Comparison of ENCODE assay signal across 8 cellular contexts in the genomic region with DNA sequence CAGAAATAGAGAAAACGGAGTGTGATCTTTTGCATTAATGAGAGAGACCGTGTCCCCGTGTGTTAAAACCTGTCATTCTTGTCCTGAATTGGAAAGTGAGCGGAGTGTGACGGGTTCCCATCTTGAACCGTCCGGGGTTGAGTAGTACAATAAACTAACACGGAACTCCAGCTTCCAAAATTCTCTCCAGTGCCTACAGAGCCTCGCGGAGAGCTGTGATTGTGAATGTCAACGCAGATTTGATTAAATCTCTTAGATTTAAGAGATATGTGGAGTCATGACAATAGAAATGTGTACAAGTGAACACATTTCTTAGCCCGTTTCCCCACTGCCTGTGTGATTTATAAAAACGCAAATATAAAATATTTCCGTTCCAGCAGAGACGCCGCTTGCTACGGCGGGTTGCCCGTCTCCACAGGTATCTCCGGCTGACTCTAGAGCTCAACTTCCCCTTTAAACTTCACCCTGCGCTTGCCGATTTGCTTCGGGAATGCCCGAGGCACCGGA. TPM values are rescaled to one million over a fixed set of nuclear protein-coding genes. Genes with fewer than 3 reads are reported as not detected.
DNase-seq lines count a peak whose midpoint lies in the region; ATAC-seq and TF ChIP-seq lines count a peak whose summit lies in the region.

No MANE protein-coding gene starts in this region.

- ATAC-seq in GM18502 (IDR thresholded peaks at IDR 0.05; ENCODE audit: poor library complexity, unreplicated experiment), result peak; percentile 37
- ATAC-seq in HG02938 (IDR thresholded peaks at IDR 0.05; ENCODE audit: unreplicated experiment), result peak; percentile 30

- POLR2A ChIA-PET in AG04450 (lab: Yijun Ruan, JAX), result interaction anchor here (0.6 to 2.2 kb wide), 24 partner anchors 9 to 490 kb away, joined by 3 to 9 read pairs (median 4); partner anchors contain the start of gene NR2C1

- H3K27me3 Mint-ChIP-seq in nephron (ENCODE audit: low read depth), result no peaks in the 10 kb centered on the region

- DNase-seq in AG04450 (ENCODE audit: low read depth, low spot score), result no peak
- peak; percentile 68 for DNase-seq in NCI-H2171 treated with DMSO at 0.1 percent for 48 hours (lab: John Stamatoyannopoulos, UW)
- DNase-seq in activated T-cell treated with anti-CD3 and anti-CD28 coated beads for 48 hours (ENCODE audit: low read depth), result peak; percentile 12
- DNase-seq in fibroblast of peridontal ligament (ENCODE audit: extremely low read depth), result peak; percentile 70
- DNase-seq in uterus, result peak; percentile 25 to 44

- H3K4me3 Mint-ChIP-seq in nephron, result peak overlapping the region; percentile 99 to 100 (median 99)

- no peaks in the 10 kb centered on the region for H3K36me3 ChIP-seq in uterus

- peaks cover 18% of the 10 kb centered on the region for H3K4me1 Mint-ChIP-seq in nephron

- no peak for TF ChIP-seq POLR2A in uterus (IDR thresholded peaks at IDR 0.05)

- H3K4me1 ChIP-seq in uterus, result peaks cover 0 to 7% of the 10 kb centered on the region in 2 donors

- TF ChIP-seq CTCF in AG04450 (IDR thresholded peaks at IDR 0.05; ENCODE audit: low read depth, low read length) (no peak), nephron (IDR thresholded peaks at IDR 0.05; ENCODE audit: unreplicated experiment in 3 of 3) (no peak), uterus (IDR thresholded peaks at IDR 0.05) (no peak)

- H3K36me3 Mint-ChIP-seq in nephron (ENCODE audit: low read depth), result peaks cover 27% of the 10 kb centered on the region

- intact Hi-C loops in uterus (cut with DNase I; ENCODE audit: low total_unique reads), result no loop called here

- no peaks in the 10 kb centered on the region for H3K9me3 Mint-ChIP-seq in nephron

- H3K9me3 ChIP-seq in AG04450 (ENCODE audit: control insufficient read depth, insufficient read depth, low read length) (no peaks in the 10 kb centered on the region), uterus (no peaks in the 10 kb centered on the region)

- H3K27me3 ChIP-seq in AG04450 (ENCODE audit: control insufficient read depth, insufficient read depth, low read length) (no peaks in the 10 kb centered on the region), uterus (no peaks in the 10 kb centered on the region)

- peak overlapping the region; percentile 96 for H3K4me3 ChIP-seq in AG04450 (ENCODE audit: low read depth, low read length)
- peak overlapping the region; percentile 78 to 90 for H3K4me3 ChIP-seq in uterus

- H3K27ac Mint-ChIP-seq in nephron, result peak overlapping the region; percentile 98 to 99 (median 98)

- CTCF ChIA-PET in AG04450 (lab: Charles Lee), result interaction anchor here (0.9 to 1.4 kb wide), 3 partner anchors 10 to 175 kb away, joined by 3 to 5 read pairs (median 3); no protein-coding TSS in a partner anchor

- peak overlapping the region; percentile 91 for H3K27ac ChIP-seq in AG04450 (ENCODE audit: low read depth, low read length)
- peak overlapping the region; percentile 89 to 93 for H3K27ac ChIP-seq in uterus

RNA-seq across cellular contexts. Expression of gene METAP2, which starts 0.5 kb away (rescaled TPM):
- 89.2 and 135 TPM in 2 replicates for polyA plus RNA-seq in AG04450 (2011; rRNA removed)
- 45.0 and 52.9 TPM in 2 replicates for polyA minus RNA-seq in AG04450 (2011; rRNA and poly(A)+ RNA removed)
- total RNA-seq in uterus, result 100 to 1,000 TPM in 1 of 4 donors, 10 to 100 TPM in 3; 25.9 to 544 (median 72.8) TPM
